In the genomic region with DNA sequence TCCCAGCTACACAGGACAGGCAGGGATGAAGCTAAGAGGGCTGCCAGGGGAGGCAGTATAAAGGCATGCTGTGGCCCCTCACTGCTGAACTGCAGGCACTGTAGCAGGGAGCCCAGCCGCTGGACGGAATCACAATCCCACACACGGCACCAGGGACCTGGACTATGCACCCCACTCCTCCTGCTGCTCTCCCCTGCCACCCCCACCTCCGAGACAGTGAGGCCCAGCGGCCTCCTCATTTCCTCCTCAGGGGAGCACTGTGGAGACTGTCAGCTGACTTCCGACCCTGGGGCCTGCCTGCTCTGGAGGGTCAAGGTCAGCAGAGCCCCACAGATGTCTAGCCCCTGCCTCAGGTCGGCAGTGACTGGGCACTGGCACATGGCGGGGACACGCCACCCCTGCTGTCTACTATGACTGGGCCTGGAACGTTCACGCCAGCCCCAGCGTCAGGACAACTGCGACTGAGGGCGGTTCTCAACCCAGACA, we compare ENCODE assay signal across 1 cellular context.
TF ChIP-seq lines count a peak whose summit lies in the region.

No MANE protein-coding gene starts in this region.

TF ChIP-seq in HepG2, 621 proteins besides CTCF, POLR2A, EP300 and RAD21 (continued from another document and continues in another):
- no peak for TF ChIP-seq BORCS8-MEF2B (CRISPR knock-in tag; IDR thresholded peaks at IDR 0.05)
- peak; percentile 37; the same call in 1 of the 2 replicates for TF ChIP-seq ESRRA (CRISPR knock-in tag; IDR thresholded peaks at IDR 0.05; ENCODE audit: low read depth)
- TF ChIP-seq, protein P1, sequence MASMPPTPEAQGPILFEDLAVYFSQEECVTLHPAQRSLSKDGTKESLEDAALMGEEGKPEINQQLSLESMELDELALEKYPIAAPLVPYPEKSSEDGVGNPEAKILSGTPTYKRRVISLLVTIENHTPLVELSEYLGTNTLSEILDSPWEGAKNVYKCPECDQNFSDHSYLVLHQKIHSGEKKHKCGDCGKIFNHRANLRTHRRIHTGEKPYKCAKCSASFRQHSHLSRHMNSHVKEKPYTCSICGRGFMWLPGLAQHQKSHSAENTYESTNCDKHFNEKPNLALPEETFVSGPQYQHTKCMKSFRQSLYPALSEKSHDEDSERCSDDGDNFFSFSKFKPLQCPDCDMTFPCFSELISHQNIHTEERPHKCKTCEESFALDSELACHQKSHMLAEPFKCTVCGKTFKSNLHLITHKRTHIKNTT (CRISPR knock-in tag; IDR thresholded peaks at IDR 0.05): no peak
- TF ChIP-seq TFAP4 (IDR thresholded peaks at IDR 0.05; ENCODE audit: borderline replicate concordance, low read depth): peak; percentile 83; the same call in 1 of the 2 replicates
- TF ChIP-seq, protein P2, sequence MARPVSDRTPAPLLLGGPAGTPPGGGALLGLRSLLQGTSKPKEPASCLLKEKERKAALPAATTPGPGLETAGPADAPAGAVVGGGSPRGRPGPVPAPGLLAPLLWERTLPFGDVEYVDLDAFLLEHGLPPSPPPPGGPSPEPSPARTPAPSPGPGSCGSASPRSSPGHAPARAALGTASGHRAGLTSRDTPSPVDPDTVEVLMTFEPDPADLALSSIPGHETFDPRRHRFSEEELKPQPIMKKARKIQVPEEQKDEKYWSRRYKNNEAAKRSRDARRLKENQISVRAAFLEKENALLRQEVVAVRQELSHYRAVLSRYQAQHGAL (CRISPR knock-in tag; IDR thresholded peaks at IDR 0.05; ENCODE audit: not compliant biosample characterization): no peak
- TF ChIP-seq NONO (IDR thresholded peaks at IDR 0.05): no peak
- 0 out of 2 replicates have a peak, but pooled peaks have one; percentile 35 for TF ChIP-seq NONO (CRISPR knock-in tag; conservative IDR thresholded peaks at IDR 0.05)
- TF ChIP-seq GLMP (CRISPR knock-in tag; IDR thresholded peaks at IDR 0.05; ENCODE audit: borderline replicate concordance): no peak
- no peak for TF ChIP-seq NFRKB (IDR thresholded peaks at IDR 0.05)
- 0 out of 2 replicates have a peak, but pooled peaks have one; percentile 38 for TF ChIP-seq ZIK1 (CRISPR knock-in tag; IDR thresholded peaks at IDR 0.05; ENCODE audit: borderline replicate concordance, low read depth)
- peak; percentile 67 for TF ChIP-seq PHF21A (CRISPR knock-in tag; IDR thresholded peaks at IDR 0.05)
- no peak for TF ChIP-seq FOXJ3 (CRISPR knock-in tag; IDR thresholded peaks at IDR 0.05; ENCODE audit: borderline replicate concordance)
- TF ChIP-seq, protein P3, sequence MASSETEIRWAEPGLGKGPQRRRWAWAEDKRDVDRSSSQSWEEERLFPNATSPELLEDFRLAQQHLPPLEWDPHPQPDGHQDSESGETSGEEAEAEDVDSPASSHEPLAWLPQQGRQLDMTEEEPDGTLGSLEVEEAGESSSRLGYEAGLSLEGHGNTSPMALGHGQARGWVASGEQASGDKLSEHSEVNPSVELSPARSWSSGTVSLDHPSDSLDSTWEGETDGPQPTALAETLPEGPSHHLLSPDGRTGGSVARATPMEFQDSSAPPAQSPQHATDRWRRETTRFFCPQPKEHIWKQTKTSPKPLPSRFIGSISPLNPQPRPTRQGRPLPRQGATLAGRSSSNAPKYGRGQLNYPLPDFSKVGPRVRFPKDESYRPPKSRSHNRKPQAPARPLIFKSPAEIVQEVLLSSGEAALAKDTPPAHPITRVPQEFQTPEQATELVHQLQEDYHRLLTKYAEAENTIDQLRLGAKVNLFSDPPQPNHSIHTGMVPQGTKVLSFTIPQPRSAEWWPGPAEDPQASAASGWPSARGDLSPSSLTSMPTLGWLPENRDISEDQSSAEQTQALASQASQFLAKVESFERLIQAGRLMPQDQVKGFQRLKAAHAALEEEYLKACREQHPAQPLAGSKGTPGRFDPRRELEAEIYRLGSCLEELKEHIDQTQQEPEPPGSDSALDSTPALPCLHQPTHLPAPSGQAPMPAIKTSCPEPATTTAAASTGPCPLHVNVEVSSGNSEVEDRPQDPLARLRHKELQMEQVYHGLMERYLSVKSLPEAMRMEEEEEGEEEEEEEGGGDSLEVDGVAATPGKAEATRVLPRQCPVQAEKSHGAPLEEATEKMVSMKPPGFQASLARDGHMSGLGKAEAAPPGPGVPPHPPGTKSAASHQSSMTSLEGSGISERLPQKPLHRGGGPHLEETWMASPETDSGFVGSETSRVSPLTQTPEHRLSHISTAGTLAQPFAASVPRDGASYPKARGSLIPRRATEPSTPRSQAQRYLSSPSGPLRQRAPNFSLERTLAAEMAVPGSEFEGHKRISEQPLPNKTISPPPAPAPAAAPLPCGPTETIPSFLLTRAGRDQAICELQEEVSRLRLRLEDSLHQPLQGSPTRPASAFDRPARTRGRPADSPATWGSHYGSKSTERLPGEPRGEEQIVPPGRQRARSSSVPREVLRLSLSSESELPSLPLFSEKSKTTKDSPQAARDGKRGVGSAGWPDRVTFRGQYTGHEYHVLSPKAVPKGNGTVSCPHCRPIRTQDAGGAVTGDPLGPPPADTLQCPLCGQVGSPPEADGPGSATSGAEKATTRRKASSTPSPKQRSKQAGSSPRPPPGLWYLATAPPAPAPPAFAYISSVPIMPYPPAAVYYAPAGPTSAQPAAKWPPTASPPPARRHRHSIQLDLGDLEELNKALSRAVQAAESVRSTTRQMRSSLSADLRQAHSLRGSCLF (CRISPR knock-in tag; IDR thresholded peaks at IDR 0.05; ENCODE audit: borderline replicate concordance): no peak
- TF ChIP-seq KLF9 (CRISPR knock-in tag; IDR thresholded peaks at IDR 0.05; ENCODE audit: low read depth): no peak
- no peak for TF ChIP-seq ZNF709 (CRISPR knock-in tag; IDR thresholded peaks at IDR 0.05)
- no peak for TF ChIP-seq SNAI1 (CRISPR knock-in tag; IDR thresholded peaks at IDR 0.05; ENCODE audit: borderline replicate concordance)
- TF ChIP-seq MTA1 (CRISPR knock-in tag; IDR thresholded peaks at IDR 0.05; ENCODE audit: borderline replicate concordance): peak; percentile 94
- no peak for TF ChIP-seq JUNB (CRISPR knock-in tag; IDR thresholded peaks at IDR 0.05; ENCODE audit: borderline replicate concordance)
- TF ChIP-seq EHMT2 (IDR thresholded peaks at IDR 0.05; ENCODE audit: borderline replicate concordance, low read depth, low read length): no peak
- no peak for TF ChIP-seq ZNF354B (CRISPR knock-in tag; IDR thresholded peaks at IDR 0.05)
- TF ChIP-seq, protein P4, sequence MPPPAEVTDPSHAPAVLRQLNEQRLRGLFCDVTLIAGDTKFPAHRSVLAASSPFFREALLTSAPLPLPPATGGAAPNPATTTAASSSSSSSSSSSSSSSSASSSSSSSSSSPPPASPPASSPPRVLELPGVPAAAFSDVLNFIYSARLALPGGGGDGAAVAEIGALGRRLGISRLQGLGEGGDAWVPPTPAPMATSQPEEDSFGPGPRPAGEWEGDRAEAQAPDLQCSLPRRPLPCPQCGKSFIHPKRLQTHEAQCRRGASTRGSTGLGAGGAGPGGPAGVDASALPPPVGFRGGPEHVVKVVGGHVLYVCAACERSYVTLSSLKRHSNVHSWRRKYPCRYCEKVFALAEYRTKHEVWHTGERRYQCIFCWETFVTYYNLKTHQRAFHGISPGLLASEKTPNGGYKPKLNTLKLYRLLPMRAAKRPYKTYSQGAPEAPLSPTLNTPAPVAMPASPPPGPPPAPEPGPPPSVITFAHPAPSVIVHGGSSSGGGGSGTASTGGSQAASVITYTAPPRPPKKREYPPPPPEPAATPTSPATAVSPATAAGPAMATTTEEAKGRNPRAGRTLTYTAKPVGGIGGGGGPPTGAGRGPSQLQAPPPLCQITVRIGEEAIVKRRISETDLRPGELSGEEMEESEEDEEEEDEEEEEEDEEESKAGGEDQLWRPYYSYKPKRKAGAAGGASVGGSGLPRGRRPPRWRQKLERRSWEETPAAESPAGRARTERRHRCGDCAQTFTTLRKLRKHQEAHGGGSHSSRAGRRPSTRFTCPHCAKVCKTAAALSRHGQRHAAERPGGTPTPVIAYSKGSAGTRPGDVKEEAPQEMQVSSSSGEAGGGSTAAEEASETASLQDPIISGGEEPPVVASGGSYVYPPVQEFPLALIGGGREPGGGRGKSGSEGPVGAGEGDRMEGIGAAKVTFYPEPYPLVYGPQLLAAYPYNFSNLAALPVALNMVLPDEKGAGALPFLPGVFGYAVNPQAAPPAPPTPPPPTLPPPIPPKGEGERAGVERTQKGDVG (CRISPR knock-in tag; IDR thresholded peaks at IDR 0.05; ENCODE audit: borderline replicate concordance): peak; percentile 75; the same call in 1 of the 2 replicates
- no peak for TF ChIP-seq CEBPB (IDR thresholded peaks at IDR 0.05; ENCODE audit: borderline replicate concordance, low read depth, low read length)
- no peak for TF ChIP-seq NAIF1 (CRISPR knock-in tag; IDR thresholded peaks at IDR 0.05; ENCODE audit: borderline replicate concordance)
- no peak for TF ChIP-seq RBM39 (IDR thresholded peaks at IDR 0.05; ENCODE audit: low read depth, low read length, poor library complexity, severe bottlenecking)
- peak; percentile 72 for TF ChIP-seq ZFX (CRISPR knock-in tag; IDR thresholded peaks at IDR 0.05; ENCODE audit: low read depth)
- no peak for TF ChIP-seq SCMH1 (CRISPR knock-in tag; IDR thresholded peaks at IDR 0.05; ENCODE audit: borderline replicate concordance)
- TF ChIP-seq CHCHD3 (CRISPR knock-in tag; IDR thresholded peaks at IDR 0.05): 0 out of 2 replicates have a peak, but pooled peaks have one; percentile 25
- no peak for TF ChIP-seq SP140L (CRISPR knock-in tag; IDR thresholded peaks at IDR 0.05; ENCODE audit: borderline replicate concordance)
- no peak for TF ChIP-seq FOXK2 (IDR thresholded peaks at IDR 0.05)
- TF ChIP-seq, protein P5, sequence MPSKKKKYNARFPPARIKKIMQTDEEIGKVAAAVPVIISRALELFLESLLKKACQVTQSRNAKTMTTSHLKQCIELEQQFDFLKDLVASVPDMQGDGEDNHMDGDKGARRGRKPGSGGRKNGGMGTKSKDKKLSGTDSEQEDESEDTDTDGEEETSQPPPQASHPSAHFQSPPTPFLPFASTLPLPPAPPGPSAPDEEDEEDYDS (CRISPR knock-in tag; IDR thresholded peaks at IDR 0.05): no peak
- no peak for TF ChIP-seq THYN1 (CRISPR knock-in tag; IDR thresholded peaks at IDR 0.05; ENCODE audit: borderline replicate concordance, low read depth)
- no peak for TF ChIP-seq MBNL3 (CRISPR knock-in tag; conservative IDR thresholded peaks at IDR 0.05)
- no peak for TF ChIP-seq ZNF546 (CRISPR knock-in tag; conservative IDR thresholded peaks at IDR 0.05)
- TF ChIP-seq, protein P6, sequence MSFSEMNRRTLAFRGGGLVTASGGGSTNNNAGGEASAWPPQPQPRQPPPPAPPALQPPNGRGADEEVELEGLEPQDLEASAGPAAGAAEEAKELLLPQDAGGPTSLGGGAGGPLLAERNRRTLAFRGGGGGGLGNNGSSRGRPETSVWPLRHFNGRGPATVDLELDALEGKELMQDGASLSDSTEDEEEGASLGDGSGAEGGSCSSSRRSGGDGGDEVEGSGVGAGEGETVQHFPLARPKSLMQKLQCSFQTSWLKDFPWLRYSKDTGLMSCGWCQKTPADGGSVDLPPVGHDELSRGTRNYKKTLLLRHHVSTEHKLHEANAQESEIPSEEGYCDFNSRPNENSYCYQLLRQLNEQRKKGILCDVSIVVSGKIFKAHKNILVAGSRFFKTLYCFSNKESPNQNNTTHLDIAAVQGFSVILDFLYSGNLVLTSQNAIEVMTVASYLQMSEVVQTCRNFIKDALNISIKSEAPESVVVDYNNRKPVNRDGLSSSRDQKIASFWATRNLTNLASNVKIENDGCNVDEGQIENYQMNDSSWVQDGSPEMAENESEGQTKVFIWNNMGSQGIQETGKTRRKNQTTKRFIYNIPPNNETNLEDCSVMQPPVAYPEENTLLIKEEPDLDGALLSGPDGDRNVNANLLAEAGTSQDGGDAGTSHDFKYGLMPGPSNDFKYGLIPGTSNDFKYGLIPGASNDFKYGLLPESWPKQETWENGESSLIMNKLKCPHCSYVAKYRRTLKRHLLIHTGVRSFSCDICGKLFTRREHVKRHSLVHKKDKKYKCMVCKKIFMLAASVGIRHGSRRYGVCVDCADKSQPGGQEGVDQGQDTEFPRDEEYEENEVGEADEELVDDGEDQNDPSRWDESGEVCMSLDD (CRISPR knock-in tag; IDR thresholded peaks at IDR 0.05; ENCODE audit: borderline replicate concordance): 0 out of 2 replicates have a peak, but pooled peaks have one; percentile 30
- TF ChIP-seq CBFB (CRISPR knock-in tag; IDR thresholded peaks at IDR 0.05): 0 out of 2 replicates have a peak, but pooled peaks have one; percentile 54
- no peak for TF ChIP-seq GPBP1L1 (CRISPR knock-in tag; IDR thresholded peaks at IDR 0.05)
- TF ChIP-seq ZKSCAN1 (IDR thresholded peaks at IDR 0.05; ENCODE audit: low read length): no peak
